8 cellular contexts compared by ENCODE assay signal in the genomic region with DNA sequence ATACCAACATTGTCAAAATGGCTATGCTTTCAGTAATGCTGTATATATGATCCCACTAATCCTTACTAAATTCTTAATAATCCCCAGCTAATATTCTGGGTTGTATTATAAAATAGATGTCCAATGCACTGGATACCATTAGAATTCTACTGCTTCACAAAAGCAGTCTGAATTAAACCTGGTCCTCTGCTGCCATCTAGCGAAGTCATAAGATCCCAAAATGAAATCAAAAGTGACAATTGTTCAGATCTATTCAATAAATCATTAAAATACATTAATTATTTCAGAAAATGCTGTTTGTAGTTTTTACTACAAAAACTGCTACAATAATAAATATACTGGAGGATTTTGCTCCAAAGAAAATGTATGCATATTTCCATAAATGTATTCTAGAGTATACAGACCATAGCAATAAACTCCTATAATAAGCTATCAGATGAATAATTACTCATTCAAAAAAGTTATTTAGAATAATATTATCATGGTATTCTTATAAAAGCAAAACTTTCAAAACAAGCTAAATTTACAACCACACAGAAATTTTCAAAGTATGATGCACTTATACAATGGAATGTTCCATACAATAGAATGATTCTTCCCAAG.
A peak's percentile ranks its signal among the peaks of the same experiment; 100 is the strongest.
DNase-seq lines count a peak whose midpoint lies in the region; ATAC-seq, FAIRE-seq and TF ChIP-seq lines count a peak whose summit lies in the region.

No MANE protein-coding gene starts in this region.

- H3K9me3 ChIP-seq in astrocyte (ENCODE audit: insufficient read depth, low read depth, low read length) = no peaks in the 10 kb centered on the region

- no peaks in the 10 kb centered on the region for H4K20me1 ChIP-seq in astrocyte (ENCODE audit: insufficient read depth, low read length)

- POLR2A ChIA-PET in HEK293T (lab: Yijun Ruan, JAX) = no interaction called here

- H3K4me1 Mint-ChIP-seq in astrocyte (ENCODE audit: low read depth, unreplicated experiment) = peaks cover 16% of the 10 kb centered on the region

- peak; percentile 82 for DNase-seq in DMS 273 (lab: John Stamatoyannopoulos, UW; ENCODE audit: unreplicated experiment)
- no peak for DNase-seq in DMS 273 treated with DMSO at 0.1 percent for 48 hours (lab: John Stamatoyannopoulos, UW)
- peak; percentile 18 for DNase-seq in HEK293T (ENCODE audit: extremely low spot score)
- DNase-seq in NCI-H82 treated with DMSO at 0.1 percent for 48 hours (lab: John Stamatoyannopoulos, UW; ENCODE audit: unreplicated experiment) = peak; percentile 35
- DNase-seq in astrocyte (ENCODE audit: low read depth) = peak; percentile 36
- DNase-seq in iPS-NIHi7 (ENCODE audit: extremely low spot score) = peak; percentile 22
- DNase-seq in stimulated activated CD4-positive, alpha-beta T cell treated with anti-CD3 and anti-CD28 coated beads, TNF-alpha, amount 100 ng/mL, for 1 hour (ENCODE audit: low read depth in 3 of 3, low spot score in 1 of 3) = peak in 2 of 3 donors; percentile 2 to 7

- peaks cover 19% of the 10 kb centered on the region for H3K4me1 ChIP-seq in astrocyte (ENCODE audit: insufficient read depth, low read length)

- no peaks in the 10 kb centered on the region for H3K36me3 Mint-ChIP-seq in astrocyte (ENCODE audit: low read depth, unreplicated experiment)

- H3K9me3 Mint-ChIP-seq in astrocyte (ENCODE audit: unreplicated experiment) = no peaks in the 10 kb centered on the region

- peak; percentile 58 for TF ChIP-seq CTCF in astrocyte (IDR thresholded peaks at IDR 0.05; ENCODE audit: insufficient read depth, low read depth, low read length)

- H3K4me3 Mint-ChIP-seq in astrocyte (ENCODE audit: unreplicated experiment) = no peak overlapping the region

- H3K79me2 ChIP-seq in astrocyte (ENCODE audit: insufficient read depth, low read length) = no peaks in the 10 kb centered on the region

- ATAC-seq in GM21825 (IDR thresholded peaks at IDR 0.05; ENCODE audit: unreplicated experiment) = no peak

- H3K27ac Mint-ChIP-seq in astrocyte (ENCODE audit: unreplicated experiment) = no peak overlapping the region

- no peak overlapping the region for H3K9ac ChIP-seq in astrocyte (ENCODE audit: low read length)

- peak; percentile 84 for FAIRE-seq in astrocyte (lab: Jason Lieb, UNC)

- no peaks in the 10 kb centered on the region for H3K27me3 Mint-ChIP-seq in astrocyte (ENCODE audit: low read depth, unreplicated experiment)

- H3K27me3 ChIP-seq in astrocyte (ENCODE audit: insufficient read depth, low read length) = no peaks in the 10 kb centered on the region

- H3K4me2 ChIP-seq in astrocyte (ENCODE audit: low read length) = no peak overlapping the region

- no peak overlapping the region for H3K27ac ChIP-seq in astrocyte (ENCODE audit: low read depth, low read length)

- no peak overlapping the region for H2AFZ ChIP-seq in astrocyte (ENCODE audit: low read depth, low read length)

- CTCF ChIA-PET in HEK293T (lab: Yijun Ruan, JAX) = interaction anchor here (0.5 to 1.4 kb wide), 4 partner anchors 11 to 926 kb away, joined by 3 read pairs; no protein-coding TSS in a partner anchor

- H3K4me3 ChIP-seq in astrocyte (ENCODE audit: insufficient read depth, low read depth, low read length) = no peak overlapping the region

- no peaks in the 10 kb centered on the region for H3K36me3 ChIP-seq in astrocyte (ENCODE audit: insufficient read depth, low read length)

TF ChIP-seq in HEK293T, 16 proteins besides CTCF, POLR2A, EP300 and RAD21:
- no peak for TF ChIP-seq SP1 (IDR thresholded peaks at IDR 0.05)
- TF ChIP-seq, protein P1, sequence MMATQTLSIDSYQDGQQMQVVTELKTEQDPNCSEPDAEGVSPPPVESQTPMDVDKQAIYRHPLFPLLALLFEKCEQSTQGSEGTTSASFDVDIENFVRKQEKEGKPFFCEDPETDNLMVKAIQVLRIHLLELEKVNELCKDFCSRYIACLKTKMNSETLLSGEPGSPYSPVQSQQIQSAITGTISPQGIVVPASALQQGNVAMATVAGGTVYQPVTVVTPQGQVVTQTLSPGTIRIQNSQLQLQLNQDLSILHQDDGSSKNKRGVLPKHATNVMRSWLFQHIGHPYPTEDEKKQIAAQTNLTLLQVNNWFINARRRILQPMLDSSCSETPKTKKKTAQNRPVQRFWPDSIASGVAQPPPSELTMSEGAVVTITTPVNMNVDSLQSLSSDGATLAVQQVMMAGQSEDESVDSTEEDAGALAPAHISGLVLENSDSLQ (IDR thresholded peaks at IDR 0.05) = peak; percentile 20; the same call in 1 of the 2 replicates
